20 cellular contexts compared by ENCODE assay signal in the genomic region with DNA sequence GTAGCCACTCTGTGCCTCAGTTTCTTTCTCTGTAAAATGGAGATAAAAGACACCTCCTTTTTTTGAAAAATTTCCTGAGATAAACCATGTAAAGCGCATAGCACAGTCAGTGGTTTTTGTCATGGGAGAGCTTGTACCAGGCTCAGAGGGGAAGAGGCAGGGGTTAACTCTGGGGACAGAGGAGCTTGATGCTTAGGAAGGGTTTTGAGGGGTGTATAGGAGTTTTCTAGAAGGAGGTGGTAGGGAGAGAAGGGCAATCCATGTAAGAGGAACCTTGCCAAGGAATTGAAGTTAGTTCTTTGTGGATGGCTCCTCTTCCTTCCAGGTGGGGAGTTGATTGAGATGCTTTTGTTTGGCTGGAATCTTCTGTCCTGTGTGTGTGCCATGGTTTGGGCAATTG.
"Had no signal": no experiment of that assay in that cellular context is flagged by ENCODE, and none has a peak within 500 bp of the region (broad histone marks: within the 10 kb centered on the region; RNA-seq: fewer than 3 reads in every experiment).

No MANE protein-coding gene starts in this region.

- H3K9me3 ChIP-seq: esophagus squamous epithelium, left ventricle myocardium inferior, right atrium auricular region, upper lobe of right lung had no signal

- H3K27me3 Mint-ChIP-seq: activated CD4-positive, alpha-beta T cell treated with anti-CD3 and anti-CD28 coated beads, Interleukin-2, amount 10 ng/mL, durations not matched to agents 24 days and 14 days; activated naive CD8-positive, alpha-beta T cell had no signal

- H3K4me3 Mint-ChIP-seq: activated CD4-positive, alpha-beta T cell treated with anti-CD3 and anti-CD28 coated beads, Interleukin-2, amount 10 ng/mL, durations not matched to agents 24 days and 14 days; activated naive CD8-positive, alpha-beta T cell; activated T-cell treated with anti-CD3 and anti-CD28 coated beads, Interleukin-2, amount 50 U/mL, for 72 hours; natural killer cell had no signal

- H3K27ac Mint-ChIP-seq: activated CD4-positive, alpha-beta T cell treated with anti-CD3 and anti-CD28 coated beads, Interleukin-2, amount 10 ng/mL, durations not matched to agents 24 days and 14 days; activated naive CD8-positive, alpha-beta T cell; activated T-cell treated with anti-CD3 and anti-CD28 coated beads, Interleukin-2, amount 50 U/mL, for 72 hours; natural killer cell had no signal

- ATAC-seq: activated T-cell treated with anti-CD3 and anti-CD28 coated beads, Interleukin-2, amount 50 U/mL, for 72 hours; natural killer cell had no signal

- H3K27ac ChIP-seq: brain microvascular endothelial cell, esophagus squamous epithelium, left ventricle myocardium inferior, right atrium auricular region, skin epidermis, upper lobe of right lung had no signal

- H3K9me3 Mint-ChIP-seq: activated CD4-positive, alpha-beta T cell treated with anti-CD3 and anti-CD28 coated beads, Interleukin-2, amount 10 ng/mL, durations not matched to agents 24 days and 14 days; activated T-cell treated with anti-CD3 and anti-CD28 coated beads, Interleukin-2, amount 50 U/mL, for 72 hours; natural killer cell had no signal

- H3K4me1 Mint-ChIP-seq: activated CD4-positive, alpha-beta T cell treated with anti-CD3 and anti-CD28 coated beads, Interleukin-2, amount 10 ng/mL, durations not matched to agents 24 days and 14 days had no signal

- H3K4me1 ChIP-seq: left ventricle myocardium inferior, right atrium auricular region, upper lobe of right lung had no signal

- DNase-seq: activated CD4-positive, alpha-beta T cell treated with anti-CD3 and anti-CD28 coated beads, Interleukin-2, amount 10 ng/mL, durations not matched to agents 24 days and 14 days; activated CD4-positive, CD25-positive, alpha-beta regulatory T cell; activated CD8-positive, alpha-beta memory T cell treated with anti-CD3 and anti-CD28 coated beads, Interleukin-2, amount 50 U/mL, for 48 hours; activated gamma-delta T cell; activated T-cell treated with anti-CD3 and anti-CD28 coated beads, Interleukin-2, amount 50 U/mL, for 72 hours; brain microvascular endothelial cell; effector CD8-positive, alpha-beta T cell; esophagus squamous epithelium; left ventricle myocardium inferior; natural killer cell; occipital lobe; stimulated activated CD4-positive, alpha-beta T cell treated with anti-CD3 and anti-CD28 coated beads, Interleukin-15, amount 100 ng/mL, for 24 hours; stimulated activated CD4-positive, alpha-beta T cell treated with anti-CD3 and anti-CD28 coated beads, Interleukin-4, amount 100 ng/mL, for 1 hour; stimulated activated naive CD4-positive, alpha-beta T cell treated with Interleukin-2 at 50 U/mL for 16 hours; T-helper 2 cell; upper lobe of right lung had no signal

- FAIRE-seq: endothelial cell of umbilical vein had no signal

- H3K27me3 ChIP-seq: brain microvascular endothelial cell, esophagus squamous epithelium, right atrium auricular region, upper lobe of right lung had no signal

- H3K36me3 ChIP-seq: brain microvascular endothelial cell, esophagus squamous epithelium, left ventricle myocardium inferior, right atrium auricular region, upper lobe of right lung had no signal

- H3K4me3 ChIP-seq: esophagus squamous epithelium, left ventricle myocardium inferior, right atrium auricular region, skin epidermis, upper lobe of right lung had no signal

- H3K36me3 Mint-ChIP-seq: activated naive CD8-positive, alpha-beta T cell; natural killer cell had no signal
